ENCODE assay signal across 8 cellular contexts in the genomic region with DNA sequence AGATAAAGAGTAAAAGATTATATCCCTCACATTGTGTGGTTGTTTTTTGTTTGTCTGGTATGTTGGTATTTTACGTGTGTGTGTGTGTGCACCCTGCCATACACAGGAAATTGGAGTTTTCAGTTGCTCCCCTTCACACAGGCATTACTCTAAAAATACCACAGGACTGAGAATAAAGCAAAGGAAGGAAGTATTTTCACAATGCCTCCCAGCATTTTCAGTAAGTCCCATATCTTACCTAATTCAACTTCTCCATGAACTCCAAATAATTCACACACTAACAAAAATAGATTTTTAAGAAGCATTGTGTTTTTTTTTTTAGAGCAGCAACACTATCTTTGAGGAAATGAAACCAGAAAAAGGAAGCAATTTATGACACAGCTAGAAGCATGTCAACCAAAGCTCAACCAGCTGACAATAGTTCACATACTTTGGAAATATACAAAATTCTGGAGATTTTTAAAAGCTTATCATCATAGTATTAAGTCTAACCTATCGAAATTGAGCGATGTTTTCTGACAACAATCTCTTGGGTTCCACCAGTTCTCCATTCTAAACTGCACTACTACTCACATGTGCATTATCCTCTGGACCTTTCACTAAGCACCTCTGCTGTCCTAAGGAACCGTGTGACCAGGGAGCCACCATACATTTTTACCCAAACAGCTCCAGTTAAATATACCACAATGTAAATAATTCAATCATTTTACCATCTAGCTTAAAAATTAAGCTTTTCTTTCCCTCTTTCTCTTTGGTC. TPM values are rescaled to one million over a fixed set of nuclear protein-coding genes. Genes with fewer than 3 reads are reported as not detected.
DNase-seq lines count a peak whose midpoint lies in the region; ATAC-seq and TF ChIP-seq lines count a peak whose summit lies in the region.

No MANE protein-coding gene starts in this region.

- POLR2A ChIA-PET in PC-3 (lab: Charles Lee; ENCODE audit: unreplicated experiment) = interaction anchor here (0.6 kb wide), 1 partner anchor 15 kb away, joined by 5 read pairs; no protein-coding TSS in a partner anchor

- no peak overlapping the region for H2AFZ ChIP-seq in PC-3 (ENCODE audit: low read length)

- DNase-seq in PC-3 = no peak
- no peak for DNase-seq in endothelial cell (ENCODE audit: low spot score)
- DNase-seq in skeletal muscle cell (ENCODE audit: low read depth) = no peak
- no peak for DNase-seq in C1 segment of cervical spinal cord (lab: John Stamatoyannopoulos, UW)
- DNase-seq in HuH-7.5 (ENCODE audit: low spot score) = no peak
- no peak for DNase-seq in NCI-H1436 (lab: John Stamatoyannopoulos, UW)

- no peaks in the 10 kb centered on the region for H3K27me3 ChIP-seq in PC-3 (ENCODE audit: low read length)

- peak overlapping the region; percentile 92 for H3K4me2 ChIP-seq in PC-3 (ENCODE audit: low read length)

- TF ChIP-seq CTCF in PC-3 (conservative IDR thresholded peaks at IDR 0.05; ENCODE audit: low read depth, low read length) (no peak), endothelial cell (IDR thresholded peaks at IDR 0.05; ENCODE audit: unreplicated experiment) (no peak)

- no peaks in the 10 kb centered on the region for H3K36me3 ChIP-seq in PC-3 (ENCODE audit: low read depth, low read length)

- H4K20me1 ChIP-seq in PC-3 (ENCODE audit: low read length) = peaks cover 32% of the 10 kb centered on the region

- H3K4me1 Mint-ChIP-seq in endothelial cell (ENCODE audit: unreplicated experiment) = peaks cover 45% of the 10 kb centered on the region

- no peak overlapping the region for H3K27ac ChIP-seq in PC-3 (ENCODE audit: low read length)

- no peaks in the 10 kb centered on the region for H3K9me2 ChIP-seq in PC-3 (replicated peaks; ENCODE audit: low read length)

- intact Hi-C loops in PC-3 (cut with micrococcal nuclease) = loop anchor here (5.0 kb wide), 1 partner anchor 108 kb away; no protein-coding TSS in a partner anchor

- peaks cover 10% of the 10 kb centered on the region; the same call in 1 of the 2 replicates for H3K4me1 ChIP-seq in PC-3 (ENCODE audit: insufficient read depth, low read length)

- BruUV-seq in PC-3 (replicated peaks; lab: Mats Ljungman, UMichigan) = no TSS peak

- H3K27ac Mint-ChIP-seq in endothelial cell (ENCODE audit: unreplicated experiment) = peak overlapping the region; percentile 67

- ATAC-seq in GM18511 (IDR thresholded peaks at IDR 0.05; ENCODE audit: unreplicated experiment) = peak; percentile 57
- peak; percentile 38 for ATAC-seq in HG02678 (IDR thresholded peaks at IDR 0.05; ENCODE audit: unreplicated experiment)
- no peak for ATAC-seq in PC-3

- H3F3A ChIP-seq in PC-3 (ENCODE audit: low read length, unreplicated experiment) = no peaks in the 10 kb centered on the region

- CTCF ChIA-PET in PC-3 (lab: Charles Lee) = no interaction called here

- H3K79me2 ChIP-seq in PC-3 (ENCODE audit: low read length) = peaks cover 68% of the 10 kb centered on the region

- H3K9ac ChIP-seq in PC-3 (ENCODE audit: low read length) = no peak overlapping the region

- peaks cover 4% of the 10 kb centered on the region for H3K27me3 Mint-ChIP-seq in endothelial cell (ENCODE audit: unreplicated experiment)

- H3K4me3 Mint-ChIP-seq in endothelial cell (ENCODE audit: unreplicated experiment) = peak overlapping the region; percentile 98

- peak overlapping the region; percentile 87 for H3K4me3 ChIP-seq in PC-3 (ENCODE audit: low read length)
- peak overlapping the region; percentile 5 for H3K4me3 ChIP-seq in skeletal muscle cell (ENCODE audit: low read depth, low read length)

- no peaks in the 10 kb centered on the region for H3K9me3 ChIP-seq in PC-3 (ENCODE audit: low read length)

- peaks cover 8% of the 10 kb centered on the region for H3K36me3 Mint-ChIP-seq in endothelial cell (ENCODE audit: low read depth, unreplicated experiment)

- H3K9me3 Mint-ChIP-seq in endothelial cell (ENCODE audit: unreplicated experiment) = no peaks in the 10 kb centered on the region

RNA-seq across cellular contexts. Expression of a gene that starts 2.1 kb away (rescaled TPM):
- total RNA-seq in PC-3 (2014; rRNA removed) (22.4 and 23.2 TPM in 2 replicates), endothelial cell (ENCODE audit: unreplicated experiment) (43.7 TPM)

RNA-seq across cellular contexts. Expression of a gene that starts 35.4 kb away (rescaled TPM):
- total RNA-seq in PC-3 (2014; rRNA removed) = 0.23 and 0.36 TPM in 2 replicates
- total RNA-seq in endothelial cell (ENCODE audit: unreplicated experiment) = 0.36 TPM
